Comparison of ENCODE assay signal across 12 cellular contexts in genomic region chr11:122180435-122180834, GRCh38.
A peak's percentile ranks its signal among the peaks of the same experiment; 100 is the strongest.
DNase-seq lines count a peak whose midpoint lies in the region; ATAC-seq and TF ChIP-seq lines count a peak whose summit lies in the region.
"Had no signal": no experiment of that assay in that cellular context is flagged by ENCODE, and none has a peak within 500 bp of the region (broad histone marks: within the 10 kb centered on the region; RNA-seq: fewer than 3 reads in every experiment).

No MANE protein-coding gene starts in this region.

- no peak for TF ChIP-seq CTCF in retinal pigment epithelial cell (conservative IDR thresholded peaks at IDR 0.05; ENCODE audit: low read depth, low read length)
- no peak for TF ChIP-seq CTCF in GM13976 (IDR thresholded peaks at IDR 0.05; ENCODE audit: borderline replicate concordance, control extremely low read depth, extremely low read depth, insufficient read depth, missing control alignments)

- peaks cover 19% of the 10 kb centered on the region; the same call in 1 of the 2 replicates for H3K36me3 ChIP-seq in SJSA1

- ATAC-seq in GM21825 (IDR thresholded peaks at IDR 0.05; ENCODE audit: unreplicated experiment) (no peak), GM18520 (IDR thresholded peaks at IDR 0.05; ENCODE audit: unreplicated experiment) (no peak)
- ATAC-seq: stimulated activated memory B cell treated with anti-CD40 and anti-IgM and Interleukin-4, amounts not matched to agents 10 μg/mL and 1 μg/mL and 100 μg/mL, for 72 hours had no signal

- peaks cover 59% of the 10 kb centered on the region for H3K4me1 ChIP-seq in SJSA1 (replicated peaks)

- in situ Hi-C loops in GM13976 (cut with MboI; ENCODE audit: low sequenced_read_pairs, unreplicated experiment), result no loop called here

- H3K4me3 ChIP-seq in SJSA1, result peak overlapping the region; percentile 36
- H3K4me3 ChIP-seq in retinal pigment epithelial cell (ENCODE audit: low read length), result peak overlapping the region; percentile 30

- peak; percentile 99 for DNase-seq in EL
- DNase-seq in SJSA1 (ENCODE audit: low read depth in 1 of 2, low spot score in 2 of 2), result peak; percentile 76 to 78
- peak; percentile 95 for DNase-seq in fibroblast of peridontal ligament (ENCODE audit: extremely low read depth)
- DNase-seq in retinal pigment epithelial cell (ENCODE audit: low read depth), result no peak
- DNase-seq in GM13976 (ENCODE audit: low spot score), result no peak
- no peak for DNase-seq in activated T-cell treated with anti-CD3 and anti-CD28 coated beads for 4 hours
- DNase-seq: activated effector memory CD4-positive, alpha-beta T cell treated with anti-CD3 and anti-CD28 coated beads, Interleukin-2, amount 50 U/mL, for 16 hours; glutamatergic neuron had no signal

- no peaks in the 10 kb centered on the region for H3K27me3 ChIP-seq in SJSA1 (replicated peaks)

- no peaks in the 10 kb centered on the region for H3K9me3 ChIP-seq in SJSA1 (replicated peaks)

- H3K27ac ChIP-seq in SJSA1, result peak overlapping the region; percentile 79
- H3K27ac ChIP-seq: HL-60 had no signal

Comparison
In these comparisons a context has a peak if more than half of its experiments do, and no peak if none do; other contexts are left out.
1. DNase-seq: peak in EL (single experiment), SJSA1 (2 of 2) and fibroblast of peridontal ligament (single experiment); none in retinal pigment epithelial cell (single experiment), GM13976 (single experiment) and activated T-cell treated with anti-CD3 and anti-CD28 coated beads for 4 hours (single experiment).